ENCODE assay signal across 8 cellular contexts in genomic region chr3:48232734-48233133, GRCh38. TPM values are rescaled to one million over a fixed set of nuclear protein-coding genes. Genes with fewer than 3 reads are reported as not detected.
DNase-seq lines count a peak whose midpoint lies in the region; ATAC-seq, FAIRE-seq and TF ChIP-seq lines count a peak whose summit lies in the region.
"Had no signal": no experiment of that assay in that cellular context is flagged by ENCODE, and none has a peak within 500 bp of the region (broad histone marks: within the 10 kb centered on the region; RNA-seq: fewer than 3 reads in every experiment).

No MANE protein-coding gene starts in this region.

- H3K27me3 Mint-ChIP-seq in natural killer cell (ENCODE audit: low read depth in 2 of 2): peaks cover 0 to 7% of the 10 kb centered on the region in 2 donors
- no peaks in the 10 kb centered on the region for H3K27me3 Mint-ChIP-seq in stimulated activated naive B cell treated with anti-CD40 and anti-IgM and Interleukin-4, amounts not matched to agents 10 μg/mL and 1 μg/mL and 100 μg/mL, for 72 hours

- H3K9ac ChIP-seq in NT2/D1 (ENCODE audit: insufficient read length, low read depth): no peak overlapping the region

- TF ChIP-seq POLR2A in GM12892 (IDR thresholded peaks at IDR 0.05; ENCODE audit: low read depth, low read length): no peak
- no peak for TF ChIP-seq POLR2A in erythroblast (IDR thresholded peaks at IDR 0.05; ENCODE audit: low read length)

- H3K27ac Mint-ChIP-seq in natural killer cell: no peak overlapping the region
- no peak overlapping the region for H3K27ac Mint-ChIP-seq in stimulated activated naive B cell treated with anti-CD40 and anti-IgM and Interleukin-4, amounts not matched to agents 10 μg/mL and 1 μg/mL and 100 μg/mL, for 72 hours

- no peak overlapping the region for H3K4me3 Mint-ChIP-seq in natural killer cell
- peak overlapping the region; percentile 54 to 71 for H3K4me3 Mint-ChIP-seq in stimulated activated naive B cell treated with anti-CD40 and anti-IgM and Interleukin-4, amounts not matched to agents 10 μg/mL and 1 μg/mL and 100 μg/mL, for 72 hours

- DNase-seq in GM12892 (ENCODE audit: insufficient read length) (peak; percentile 41), NT2/D1 (ENCODE audit: low read depth, low spot score) (peak; percentile 77), erythroblast (lab: John Stamatoyannopoulos, UW) (peak; percentile 58 to 60), natural killer cell (peak; percentile 24)
- DNase-seq in activated CD8-positive, alpha-beta memory T cell treated with anti-CD3 and anti-CD28 coated beads, Interleukin-2, amount 50 U/mL, for 4 hours: peak; percentile 64
- peak; percentile 41 for DNase-seq in stimulated activated naive B cell treated with anti-CD40 and anti-IgM and Interleukin-4, amounts not matched to agents 10 μg/mL and 1 μg/mL and 100 μg/mL, for 72 hours

- intact Hi-C loops in natural killer cell (cut with micrococcal nuclease): loop anchor here (1.0 kb wide), 1 partner anchor 204 kb away; no protein-coding TSS in a partner anchor

- H3K4me1 ChIP-seq in NT2/D1 (ENCODE audit: insufficient read depth, insufficient read length): no peaks in the 10 kb centered on the region

- H3K9me3 Mint-ChIP-seq in natural killer cell: no peaks in the 10 kb centered on the region
- H3K9me3 Mint-ChIP-seq in stimulated activated naive B cell treated with anti-CD40 and anti-IgM and Interleukin-4, amounts not matched to agents 10 μg/mL and 1 μg/mL and 100 μg/mL, for 72 hours: no peaks in the 10 kb centered on the region

- no peaks in the 10 kb centered on the region for H3K36me3 Mint-ChIP-seq in natural killer cell
- no peaks in the 10 kb centered on the region for H3K36me3 Mint-ChIP-seq in stimulated activated naive B cell treated with anti-CD40 and anti-IgM and Interleukin-4, amounts not matched to agents 10 μg/mL and 1 μg/mL and 100 μg/mL, for 72 hours

- no peaks in the 10 kb centered on the region for H3K9me3 ChIP-seq in NT2/D1 (ENCODE audit: insufficient read depth, low read length)

- peaks cover 0 to 7% of the 10 kb centered on the region in 2 donors for H3K4me1 Mint-ChIP-seq in natural killer cell
- H3K4me1 Mint-ChIP-seq in stimulated activated naive B cell treated with anti-CD40 and anti-IgM and Interleukin-4, amounts not matched to agents 10 μg/mL and 1 μg/mL and 100 μg/mL, for 72 hours: peaks cover 16 to 21% of the 10 kb centered on the region in 2 donors

- no peak for TF ChIP-seq CTCF in natural killer cell (IDR thresholded peaks at IDR 0.05)

- H3K4me3 ChIP-seq in NT2/D1 (ENCODE audit: insufficient read length, low read depth): no peak overlapping the region

- peak; percentile 96 for FAIRE-seq in GM12892 (lab: Jason Lieb, UNC)

- H3K27me3 ChIP-seq in NT2/D1 (ENCODE audit: insufficient read depth, insufficient read length): no peaks in the 10 kb centered on the region

- H3K36me3 ChIP-seq in NT2/D1 (ENCODE audit: insufficient read depth, insufficient read length, low read length): no peaks in the 10 kb centered on the region

- peak; percentile 61 for ATAC-seq in HG03457 (IDR thresholded peaks at IDR 0.05; ENCODE audit: unreplicated experiment)
- peak; percentile 73 to 85 (median 85) for ATAC-seq in natural killer cell
- ATAC-seq in stimulated activated naive B cell treated with anti-CD40 and anti-IgM and Interleukin-4, amounts not matched to agents 10 μg/mL and 1 μg/mL and 100 μg/mL, for 72 hours (replicated peaks): peak; percentile 96 to 97

RNA-seq across cellular contexts. Expression of gene ZNF589, which starts 8.2 kb away (rescaled TPM):
- 24.5 TPM for polyA plus RNA-seq in GM12892 (2012; ENCODE audit: missing spikeins)
- total RNA-seq in natural killer cell: 10 to 100 TPM; 16.3 to 26.6 (median 21.4) TPM

RNA-seq across cellular contexts. Expression of gene CAMP, which starts 9.4 kb away (rescaled TPM):
- 5.7 TPM for polyA plus RNA-seq in GM12892 (2012; ENCODE audit: missing spikeins)
- total RNA-seq in natural killer cell: not detected
- total RNA-seq: mononuclear cell had no signal

RNA-seq across cellular contexts. Expression of gene CDC25A, which starts 44.5 kb away (rescaled TPM):
- polyA plus RNA-seq in GM12892 (2012; ENCODE audit: missing spikeins): 13.1 TPM
- total RNA-seq in natural killer cell: 1 to 10 TPM in 1 of 3 donors, under 1 TPM in 2; 0.56 to 1.3 (median 0.72) TPM

Comparison
In these comparisons a context has a peak if more than half of its experiments do, and no peak if none do; other contexts are left out.
1. DNase-seq: peak in every context shown above with its lines; median percentile 77 in NT2/D1; 64 in activated CD8-positive, alpha-beta memory T cell treated with anti-CD3 and anti-CD28 coated beads, Interleukin-2, amount 50 U/mL, for 4 hours; 59 in erythroblast; 41 in GM12892; 41 in stimulated activated naive B cell treated with anti-CD40 and anti-IgM and Interleukin-4, amounts not matched to agents 10 μg/mL and 1 μg/mL and 100 μg/mL, for 72 hours; 24 in natural killer cell.